Comparison of ENCODE assay signal across 13 cellular contexts in the genomic region with DNA sequence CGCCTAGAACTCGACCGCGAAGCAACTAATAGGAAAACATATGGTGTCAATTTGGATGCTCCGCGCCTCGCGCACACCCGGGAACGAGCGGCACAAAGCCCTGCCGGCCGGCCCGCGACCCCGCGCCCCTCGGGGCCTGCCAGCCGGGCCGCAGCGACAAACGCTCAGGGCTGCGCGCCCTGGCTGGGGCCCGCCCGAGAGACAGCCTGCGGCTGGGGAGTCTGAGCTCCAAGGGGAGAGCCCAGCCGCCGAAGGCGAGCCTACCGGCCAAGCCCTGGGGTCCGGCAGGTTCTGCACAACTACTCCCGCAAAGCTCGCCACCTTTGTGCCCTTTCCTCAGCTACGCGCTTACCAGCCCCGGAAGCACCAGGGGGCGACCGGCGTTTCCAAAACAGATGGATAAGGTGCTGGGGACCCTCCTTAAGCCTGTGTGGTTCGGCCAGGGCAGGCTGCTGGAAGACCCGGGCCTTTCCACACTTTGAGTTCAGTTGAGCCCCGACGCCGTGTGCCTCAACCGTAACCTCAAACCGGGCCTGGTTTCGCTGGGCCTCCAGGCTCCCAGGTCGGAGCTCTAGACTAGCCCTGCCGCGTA. TPM values are rescaled to one million over a fixed set of nuclear protein-coding genes. Genes with fewer than 3 reads are reported as not detected.
DNase-seq lines count a peak whose midpoint lies in the region; ATAC-seq and TF ChIP-seq lines count a peak whose summit lies in the region.
"Had no signal": no experiment of that assay in that cellular context is flagged by ENCODE, and none has a peak within 500 bp of the region (broad histone marks: within the 10 kb centered on the region; RNA-seq: fewer than 3 reads in every experiment).

No MANE protein-coding gene starts in this region.

- H3K27me3 ChIP-seq in endodermal cell (ENCODE audit: control insufficient read depth, insufficient read depth, low read length, poor library complexity, severe bottlenecking): peaks cover 99% of the 10 kb centered on the region

- H3K27ac ChIP-seq in endodermal cell (ENCODE audit: low read depth, low read length): no peak overlapping the region
- H3K27ac ChIP-seq: right atrium auricular region, SK-N-MC had no signal

- POLR2A ChIA-PET in T-cell (lab: Charles Lee): no interaction called here

- peaks cover 34% of the 10 kb centered on the region for H3K36me3 ChIP-seq in endodermal cell (ENCODE audit: control insufficient read depth, insufficient read depth, low read length)
- H3K36me3 ChIP-seq: right atrium auricular region had no signal

- CTCF ChIA-PET in T-cell (lab: Charles Lee): interaction anchor here in 1 of 2 donors (0.6 kb wide), 1 partner anchor 8 kb away, joined by 4 read pairs; no protein-coding TSS in a partner anchor

- H3K4me3 Mint-ChIP-seq in T-cell (peak overlapping the region in 2 of 3 donors; percentile 64), endodermal cell (peak overlapping the region; percentile 60), progenitor cell of endocrine pancreas (ENCODE audit: low read depth) (peak overlapping the region; percentile 30)

- H3K9ac ChIP-seq in endodermal cell (ENCODE audit: extremely low read depth, low read length, poor library complexity, severe bottlenecking): no peak overlapping the region

- no peaks in the 10 kb centered on the region for H3K9me3 ChIP-seq in endodermal cell (ENCODE audit: control insufficient read depth, low read length)
- H3K9me3 ChIP-seq: right atrium auricular region had no signal

- H3K36me3 Mint-ChIP-seq in T-cell (peaks cover 8% of the 10 kb centered on the region), endodermal cell (ENCODE audit: low read depth) (peaks cover 2% of the 10 kb centered on the region), progenitor cell of endocrine pancreas (ENCODE audit: insufficient read depth) (no peaks in the 10 kb centered on the region)

- peak overlapping the region; percentile 63 for H3K4me3 ChIP-seq in endodermal cell (ENCODE audit: low read length)
- H3K4me3 ChIP-seq: SK-N-MC had no signal

- peaks cover 18% of the 10 kb centered on the region for H3K4me1 ChIP-seq in endodermal cell (ENCODE audit: control insufficient read depth, insufficient read depth, low read length)

- peaks cover 54 to 60% (median 55%) of the 10 kb centered on the region in 3 donors for H3K4me1 Mint-ChIP-seq in T-cell
- peaks cover 62% of the 10 kb centered on the region for H3K4me1 Mint-ChIP-seq in endodermal cell
- H3K4me1 Mint-ChIP-seq in progenitor cell of endocrine pancreas (ENCODE audit: low read depth): peaks cover 8% of the 10 kb centered on the region

- peaks cover 81 to 87% of the 10 kb centered on the region in 2 donors for H3K27me3 Mint-ChIP-seq in T-cell
- H3K27me3 Mint-ChIP-seq in endodermal cell (ENCODE audit: insufficient read depth): peaks cover 100% of the 10 kb centered on the region
- peaks cover 94% of the 10 kb centered on the region for H3K27me3 Mint-ChIP-seq in progenitor cell of endocrine pancreas

- no peak for TF ChIP-seq CTCF in GM13976 (IDR thresholded peaks at IDR 0.05; ENCODE audit: borderline replicate concordance, control extremely low read depth, extremely low read depth, insufficient read depth, missing control alignments)
- TF ChIP-seq CTCF in endodermal cell (conservative IDR thresholded peaks at IDR 0.05): no peak
- peak; percentile 11 for TF ChIP-seq CTCF in progenitor cell of endocrine pancreas (IDR thresholded peaks at IDR 0.05; ENCODE audit: unreplicated experiment)

- H3K27ac Mint-ChIP-seq in T-cell (no peak overlapping the region), endodermal cell (no peak overlapping the region), progenitor cell of endocrine pancreas (no peak overlapping the region)

- no peak for ATAC-seq in T-cell (replicated peaks in 1 of 4)

- DNase-seq in GM13976 (ENCODE audit: low spot score) (peak; percentile 34), T-cell (no peak), endodermal cell (peak; percentile 83), progenitor cell of endocrine pancreas (ENCODE audit: low spot score, unreplicated experiment) (no peak), NCI-H1436 (lab: John Stamatoyannopoulos, UW) (no peak), NCI-H1092 (lab: John Stamatoyannopoulos, UW) (no peak), DMS114 treated with DMSO at 0.1 percent for 48 hours (lab: John Stamatoyannopoulos, UW; ENCODE audit: unreplicated experiment) (no peak), NCI-H128 (lab: John Stamatoyannopoulos, UW; ENCODE audit: unreplicated experiment) (no peak)
- DNase-seq: effector CD4-positive, alpha-beta T cell; kidney glomerular epithelial cell; NCI-H345 had no signal

- peaks cover 4 to 7% (median 6%) of the 10 kb centered on the region in 3 donors for H3K9me3 Mint-ChIP-seq in T-cell
- no peaks in the 10 kb centered on the region for H3K9me3 Mint-ChIP-seq in endodermal cell
- H3K9me3 Mint-ChIP-seq in progenitor cell of endocrine pancreas (ENCODE audit: low read depth): no peaks in the 10 kb centered on the region

- WGBS in endodermal cell (ENCODE audit: insufficient coverage in 1 of 2, insufficient read length in 1 of 2), 2 experiments: 9 to 12% methylated on average over 37 to 51 of the region's 51 CpGs

- in situ Hi-C loops in GM13976 (cut with MboI; ENCODE audit: low sequenced_read_pairs, unreplicated experiment): loop anchor here (10.0 kb wide), 1 partner anchor 430 kb away; no protein-coding TSS in a partner anchor

RNA-seq across cellular contexts. Expression of a gene that starts 6.0 kb away (rescaled TPM):
- total RNA-seq in T-cell (not detected), endodermal cell (1 to 10 TPM; 5.4 to 6.8 TPM), progenitor cell of endocrine pancreas (7.5 and 7.6 TPM in 2 replicates)
- polyA plus RNA-seq in endodermal cell (2013, experiment 1 of 2): 37.3 TPM
- 27.0 TPM for polyA plus RNA-seq in endodermal cell (2013, experiment 2 of 2)
- total RNA-seq: right atrium auricular region had no signal

Comparison
In these comparisons a context has a peak if more than half of its experiments do, and no peak if none do; other contexts are left out.
1. DNase-seq: peak in GM13976 (single experiment) and endodermal cell (single experiment); none in T-cell (0 of 34), progenitor cell of endocrine pancreas (single experiment), NCI-H1436 (single experiment), NCI-H1092 (single experiment), DMS114 treated with DMSO at 0.1 percent for 48 hours (single experiment) and NCI-H128 (single experiment).
2. Peak in every context shown above with its lines, with median percentiles within 50 percentile points of each other: H3K4me3 Mint-ChIP-seq.